1 cellular context compared by ENCODE assay signal in genomic region chr6:129731396-129731795, GRCh38.
TF ChIP-seq lines count a peak whose summit lies in the region.

No MANE protein-coding gene starts in this region.

TF ChIP-seq in GM12878, 131 proteins besides CTCF, POLR2A, EP300 and RAD21:
- TF ChIP-seq, protein P1, sequence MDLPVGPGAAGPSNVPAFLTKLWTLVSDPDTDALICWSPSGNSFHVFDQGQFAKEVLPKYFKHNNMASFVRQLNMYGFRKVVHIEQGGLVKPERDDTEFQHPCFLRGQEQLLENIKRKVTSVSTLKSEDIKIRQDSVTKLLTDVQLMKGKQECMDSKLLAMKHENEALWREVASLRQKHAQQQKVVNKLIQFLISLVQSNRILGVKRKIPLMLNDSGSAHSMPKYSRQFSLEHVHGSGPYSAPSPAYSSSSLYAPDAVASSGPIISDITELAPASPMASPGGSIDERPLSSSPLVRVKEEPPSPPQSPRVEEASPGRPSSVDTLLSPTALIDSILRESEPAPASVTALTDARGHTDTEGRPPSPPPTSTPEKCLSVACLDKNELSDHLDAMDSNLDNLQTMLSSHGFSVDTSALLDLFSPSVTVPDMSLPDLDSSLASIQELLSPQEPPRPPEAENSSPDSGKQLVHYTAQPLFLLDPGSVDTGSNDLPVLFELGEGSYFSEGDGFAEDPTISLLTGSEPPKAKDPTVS (IDR thresholded peaks at IDR 0.05; ENCODE audit: low read depth, low read length), result no peak
- no peak for TF ChIP-seq GATAD2B (conservative IDR thresholded peaks at IDR 0.05; ENCODE audit: low read depth)
- TF ChIP-seq CBFB (IDR thresholded peaks at IDR 0.05; ENCODE audit: low read depth), result no peak
- TF ChIP-seq, protein P2, sequence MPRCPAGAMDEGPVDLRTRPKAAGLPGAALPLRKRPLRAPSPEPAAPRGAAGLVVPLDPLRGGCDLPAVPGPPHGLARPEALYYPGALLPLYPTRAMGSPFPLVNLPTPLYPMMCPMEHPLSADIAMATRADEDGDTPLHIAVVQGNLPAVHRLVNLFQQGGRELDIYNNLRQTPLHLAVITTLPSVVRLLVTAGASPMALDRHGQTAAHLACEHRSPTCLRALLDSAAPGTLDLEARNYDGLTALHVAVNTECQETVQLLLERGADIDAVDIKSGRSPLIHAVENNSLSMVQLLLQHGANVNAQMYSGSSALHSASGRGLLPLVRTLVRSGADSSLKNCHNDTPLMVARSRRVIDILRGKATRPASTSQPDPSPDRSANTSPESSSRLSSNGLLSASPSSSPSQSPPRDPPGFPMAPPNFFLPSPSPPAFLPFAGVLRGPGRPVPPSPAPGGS (IDR thresholded peaks at IDR 0.05; ENCODE audit: borderline replicate concordance, insufficient read depth, low read depth, low read length, poor library complexity, severe bottlenecking), result no peak
- TF ChIP-seq SPI1 (IDR thresholded peaks at IDR 0.05; ENCODE audit: borderline replicate concordance, insufficient read depth, low read depth, low read length), result no peak
- TF ChIP-seq MTA2 (IDR thresholded peaks at IDR 0.05; ENCODE audit: low read depth), result no peak
- TF ChIP-seq YBX1 (IDR thresholded peaks at IDR 0.05), result no peak
- TF ChIP-seq NKRF (conservative IDR thresholded peaks at IDR 0.05), result no peak
- no peak for TF ChIP-seq SKIL (IDR thresholded peaks at IDR 0.05; ENCODE audit: low read depth, poor library complexity, severe bottlenecking)
- TF ChIP-seq CHD2 (IDR thresholded peaks at IDR 0.05; ENCODE audit: borderline replicate concordance, low read depth, low read length), result no peak
- TF ChIP-seq TCF7 (IDR thresholded peaks at IDR 0.05; ENCODE audit: borderline replicate concordance), result no peak
- TF ChIP-seq RCOR1 (conservative IDR thresholded peaks at IDR 0.05; ENCODE audit: low read depth, low read length), result no peak
- no peak for TF ChIP-seq STAT3 (IDR thresholded peaks at IDR 0.05; ENCODE audit: low read depth, low read length)
- no peak for TF ChIP-seq PAX5 (IDR thresholded peaks at IDR 0.05; ENCODE audit: borderline replicate concordance, low read depth, low read length)
